In genomic region chr7:30019960-30020359, GRCh38 we compare ENCODE assay signal across 2 cellular contexts.
TF ChIP-seq lines count a peak whose summit lies in the region.

No MANE protein-coding gene starts in this region.

TF ChIP-seq in SK-N-SH treated with all-trans-retinoic acid at 6 μM for 48 hours, 23 proteins besides CTCF, POLR2A, EP300 and RAD21:
- TF ChIP-seq CREB5 (CRISPR knock-in tag; IDR thresholded peaks at IDR 0.05; ENCODE audit: low read depth) (no peak), TCF4 (CRISPR knock-in tag; IDR thresholded peaks at IDR 0.05; ENCODE audit: borderline replicate concordance) (no peak)

TF ChIP-seq in SK-N-SH, 30 proteins besides CTCF, POLR2A, EP300 and RAD21:
- TF ChIP-seq RXRA (IDR thresholded peaks at IDR 0.05; ENCODE audit: borderline replicate concordance, low read depth) (no peak), NFIC (IDR thresholded peaks at IDR 0.05; ENCODE audit: borderline replicate concordance) (no peak), CHD2 (IDR thresholded peaks at IDR 0.05; ENCODE audit: low read length, partially characterized antibody) (no peak), EZH2phosphoT487 (IDR thresholded peaks at IDR 0.05; ENCODE audit: borderline replicate concordance, low read depth) (no peak), GABPA (IDR thresholded peaks at IDR 0.05; ENCODE audit: low read depth) (no peak), MXI1 (IDR thresholded peaks at IDR 0.05; ENCODE audit: low read depth, low read length) (no peak), MEF2A (IDR thresholded peaks at IDR 0.05; ENCODE audit: borderline replicate concordance, low read depth) (no peak), FOXM1 (IDR thresholded peaks at IDR 0.05; ENCODE audit: low read depth) (no peak), GATA2 (CRISPR knock-in tag; IDR thresholded peaks at IDR 0.05) (no peak), REST (IDR thresholded peaks at IDR 0.05; ENCODE audit: low read depth, low read length) (no peak), NRF1 (IDR thresholded peaks at IDR 0.05; ENCODE audit: low read depth, low read length) (no peak), MAX (IDR thresholded peaks at IDR 0.05; ENCODE audit: low read depth) (no peak), FOSL2 (IDR thresholded peaks at IDR 0.05; ENCODE audit: borderline replicate concordance, low read depth) (no peak), TAF1 (IDR thresholded peaks at IDR 0.05; ENCODE audit: borderline replicate concordance, low read depth, low read length) (no peak), RCOR1 (IDR thresholded peaks at IDR 0.05; ENCODE audit: low read length) (no peak), TCF12 (IDR thresholded peaks at IDR 0.05) (no peak), TEAD4 (IDR thresholded peaks at IDR 0.05; ENCODE audit: borderline replicate concordance, insufficient read depth) (no peak)
- TF ChIP-seq, protein P1, sequence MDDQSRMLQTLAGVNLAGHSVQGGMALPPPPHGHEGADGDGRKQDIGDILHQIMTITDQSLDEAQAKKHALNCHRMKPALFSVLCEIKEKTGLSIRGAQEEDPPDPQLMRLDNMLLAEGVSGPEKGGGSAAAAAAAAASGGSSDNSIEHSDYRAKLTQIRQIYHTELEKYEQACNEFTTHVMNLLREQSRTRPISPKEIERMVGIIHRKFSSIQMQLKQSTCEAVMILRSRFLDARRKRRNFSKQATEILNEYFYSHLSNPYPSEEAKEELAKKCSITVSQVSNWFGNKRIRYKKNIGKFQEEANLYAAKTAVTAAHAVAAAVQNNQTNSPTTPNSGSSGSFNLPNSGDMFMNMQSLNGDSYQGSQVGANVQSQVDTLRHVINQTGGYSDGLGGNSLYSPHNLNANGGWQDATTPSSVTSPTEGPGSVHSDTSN (IDR thresholded peaks at IDR 0.05), result no peak
TF ChIP-seq in SK-N-SH: peak in this region for 0.
